1 cellular context compared by ENCODE assay signal in the genomic region with DNA sequence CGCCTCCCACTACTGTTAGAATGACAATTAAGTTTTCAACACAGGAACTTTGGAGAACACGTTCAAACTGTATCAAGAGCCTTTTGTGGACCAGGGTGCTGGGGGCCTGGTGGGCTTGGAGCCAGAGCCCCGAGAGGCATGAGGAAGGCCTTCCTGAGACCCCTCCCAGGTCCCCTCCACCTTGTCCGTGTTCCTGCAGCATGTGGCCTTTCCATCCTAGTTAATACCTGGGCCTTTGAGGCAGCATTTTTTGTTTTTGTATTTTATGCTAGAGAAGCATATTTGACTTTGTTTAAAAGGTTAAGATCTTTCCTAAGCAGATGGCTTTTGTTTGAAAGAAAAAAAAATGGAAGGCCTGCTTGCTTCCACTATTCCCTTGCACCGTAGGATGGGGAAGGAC.
TF ChIP-seq lines count a peak whose summit lies in the region.

No MANE protein-coding gene starts in this region.

TF ChIP-seq in GM23338, 12 proteins besides CTCF, POLR2A, EP300 and RAD21:
- TF ChIP-seq ETS1 (IDR thresholded peaks at IDR 0.05) (no peak), EZH2phosphoT487 (IDR thresholded peaks at IDR 0.05; ENCODE audit: unreplicated experiment) (no peak), ZNF114 (CRISPR knock-in tag; IDR thresholded peaks at IDR 0.05) (no peak), ZNF462 (CRISPR knock-in tag; IDR thresholded peaks at IDR 0.05) (no peak), EZH2 (IDR thresholded peaks at IDR 0.05; ENCODE audit: low read depth, unreplicated experiment) (no peak), POLR2AphosphoS5 (IDR thresholded peaks at IDR 0.05; ENCODE audit: low read depth) (no peak), CREB1 (CRISPR knock-in tag; IDR thresholded peaks at IDR 0.05; ENCODE audit: low read depth) (no peak), STAT1 (IDR thresholded peaks at IDR 0.05; ENCODE audit: unreplicated experiment) (no peak), ZNF331 (CRISPR knock-in tag; IDR thresholded peaks at IDR 0.05; ENCODE audit: low read depth) (no peak), JUNB (IDR thresholded peaks at IDR 0.05; ENCODE audit: unreplicated experiment) (no peak)
- TF ChIP-seq, protein P1, sequence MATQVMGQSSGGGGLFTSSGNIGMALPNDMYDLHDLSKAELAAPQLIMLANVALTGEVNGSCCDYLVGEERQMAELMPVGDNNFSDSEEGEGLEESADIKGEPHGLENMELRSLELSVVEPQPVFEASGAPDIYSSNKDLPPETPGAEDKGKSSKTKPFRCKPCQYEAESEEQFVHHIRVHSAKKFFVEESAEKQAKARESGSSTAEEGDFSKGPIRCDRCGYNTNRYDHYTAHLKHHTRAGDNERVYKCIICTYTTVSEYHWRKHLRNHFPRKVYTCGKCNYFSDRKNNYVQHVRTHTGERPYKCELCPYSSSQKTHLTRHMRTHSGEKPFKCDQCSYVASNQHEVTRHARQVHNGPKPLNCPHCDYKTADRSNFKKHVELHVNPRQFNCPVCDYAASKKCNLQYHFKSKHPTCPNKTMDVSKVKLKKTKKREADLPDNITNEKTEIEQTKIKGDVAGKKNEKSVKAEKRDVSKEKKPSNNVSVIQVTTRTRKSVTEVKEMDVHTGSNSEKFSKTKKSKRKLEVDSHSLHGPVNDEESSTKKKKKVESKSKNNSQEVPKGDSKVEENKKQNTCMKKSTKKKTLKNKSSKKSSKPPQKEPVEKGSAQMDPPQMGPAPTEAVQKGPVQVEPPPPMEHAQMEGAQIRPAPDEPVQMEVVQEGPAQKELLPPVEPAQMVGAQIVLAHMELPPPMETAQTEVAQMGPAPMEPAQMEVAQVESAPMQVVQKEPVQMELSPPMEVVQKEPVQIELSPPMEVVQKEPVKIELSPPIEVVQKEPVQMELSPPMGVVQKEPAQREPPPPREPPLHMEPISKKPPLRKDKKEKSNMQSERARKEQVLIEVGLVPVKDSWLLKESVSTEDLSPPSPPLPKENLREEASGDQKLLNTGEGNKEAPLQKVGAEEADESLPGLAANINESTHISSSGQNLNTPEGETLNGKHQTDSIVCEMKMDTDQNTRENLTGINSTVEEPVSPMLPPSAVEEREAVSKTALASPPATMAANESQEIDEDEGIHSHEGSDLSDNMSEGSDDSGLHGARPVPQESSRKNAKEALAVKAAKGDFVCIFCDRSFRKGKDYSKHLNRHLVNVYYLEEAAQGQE (IDR thresholded peaks at IDR 0.05; ENCODE audit: unreplicated experiment): no peak
